Comparison of ENCODE assay signal across 19 cellular contexts in genomic region chr3:195156286-195156890, GRCh38.
A peak's percentile ranks its signal among the peaks of the same experiment; 100 is the strongest.
DNase-seq lines count a peak whose midpoint lies in the region; ATAC-seq and TF ChIP-seq lines count a peak whose summit lies in the region.
"Had no signal": no experiment of that assay in that cellular context is flagged by ENCODE, and none has a peak within 500 bp of the region (broad histone marks: within the 10 kb centered on the region; RNA-seq: fewer than 3 reads in every experiment).

No MANE protein-coding gene starts in this region.

- TF ChIP-seq CTCF in KMS-11 (conservative IDR thresholded peaks at IDR 0.05; ENCODE audit: low read depth, low read length) = no peak
- no peak for TF ChIP-seq CTCF in mesothelial cell of epicardium (IDR thresholded peaks at IDR 0.05; ENCODE audit: unreplicated experiment)

- H3K4me2 ChIP-seq in KMS-11 = peak overlapping the region; percentile 31; the same call in 1 of the 2 replicates

- no peaks in the 10 kb centered on the region for H3K27me3 Mint-ChIP-seq in mesothelial cell of epicardium (ENCODE audit: low read depth)

- no peaks in the 10 kb centered on the region for H3K36me3 Mint-ChIP-seq in mesothelial cell of epicardium

- no peaks in the 10 kb centered on the region for H3K79me2 ChIP-seq in KMS-11 (ENCODE audit: insufficient read depth, low read depth)

- H3K27ac Mint-ChIP-seq in mesothelial cell of epicardium = peak overlapping the region; percentile 87
- H3K27ac Mint-ChIP-seq: T-helper 1 cell treated with Interleukin-12 subunit alpha and Interleukin-12 subunit beta and Interleukin-4 antibody, amounts not matched to agents 30 μg/mL and 1 μg/mL, for 36 hours had no signal

- H3K4me1 ChIP-seq in KMS-11 (ENCODE audit: low read depth, poor library complexity, severe bottlenecking) (peaks cover 70% of the 10 kb centered on the region), stomach smooth muscle (ENCODE audit: control insufficient read depth, insufficient read depth, low read length) (peaks cover 66% of the 10 kb centered on the region)

- H3K27me3 ChIP-seq in KMS-11 (ENCODE audit: insufficient read depth, low read depth) (no peaks in the 10 kb centered on the region), stomach smooth muscle (ENCODE audit: control insufficient read depth in 1 of 2, insufficient read depth in 2 of 2, low read length in 2 of 2) (no peaks in the 10 kb centered on the region)
- H3K27me3 ChIP-seq: BE2C, body of pancreas had no signal

- H3K4me3 ChIP-seq in KMS-11 (IDR thresholded peaks at IDR 0.05; ENCODE audit: insufficient read depth, low read depth, low read length) (no peak overlapping the region), stomach smooth muscle (ENCODE audit: low read length in 2 of 2) (no peak overlapping the region)
- H3K4me3 ChIP-seq: body of pancreas, mucosa of descending colon had no signal

- H2AFZ ChIP-seq in KMS-11 (ENCODE audit: low read depth) = no peak overlapping the region

- H3K9me3 Mint-ChIP-seq in mesothelial cell of epicardium = no peaks in the 10 kb centered on the region
- H3K9me3 Mint-ChIP-seq: H9; T-helper 1 cell treated with Interleukin-12 subunit alpha and Interleukin-12 subunit beta and Interleukin-4 antibody, amounts not matched to agents 30 μg/mL and 1 μg/mL, for 36 hours had no signal

- H3K36me3 ChIP-seq in KMS-11 (ENCODE audit: insufficient read depth) (no peaks in the 10 kb centered on the region), stomach smooth muscle (ENCODE audit: control insufficient read depth in 2 of 2, insufficient read depth in 2 of 2, low read length in 2 of 2) (no peaks in the 10 kb centered on the region)
- H3K36me3 ChIP-seq: BE2C had no signal

- DNase-seq in caudate nucleus (lab: John Stamatoyannopoulos, UW) (peak in 4 of 61 donors; percentile 5 to 25 (median 16)), mesothelial cell of epicardium (ENCODE audit: low spot score in 2 of 2, unreplicated experiment in 2 of 2) (no peak), DMS53 treated with DMSO at 0.1 percent for 48 hours (lab: John Stamatoyannopoulos, UW; ENCODE audit: unreplicated experiment) (no peak), hepatic stellate cell (ENCODE audit: low spot score) (no peak)
- DNase-seq: activated CD4-positive, alpha-beta T cell treated with anti-CD3 and anti-CD28 coated beads for 1 hour; activated CD8-positive, alpha-beta memory T cell treated with anti-CD3 and anti-CD28 coated beads, Interleukin-2, amount 50 U/mL, for 4 hours; activated naive CD4-positive, alpha-beta T cell treated with Interleukin-2 at 50 U/mL for 16 hours; BE2C; body of pancreas; DMS 273 treated with DMSO at 0.1 percent for 48 hours; H9; mucosa of descending colon; NCI-H1092 treated with DMSO at 0.1 percent for 48 hours; NCI-H2171 had no signal

- H3K9me3 ChIP-seq in stomach smooth muscle (ENCODE audit: control insufficient read depth in 2 of 2, low read length in 2 of 2) = no peaks in the 10 kb centered on the region
- H3K9me3 ChIP-seq: BE2C, body of pancreas, mucosa of descending colon had no signal

- no peak overlapping the region for H3K9ac ChIP-seq in KMS-11
- H3K9ac ChIP-seq in stomach smooth muscle (ENCODE audit: low read length in 2 of 2) = peak overlapping the region in 1 of 2 donors; percentile 43

- H3K27ac ChIP-seq in KMS-11 = peak overlapping the region; percentile 61; the same call in 1 of the 2 replicates
- H3K27ac ChIP-seq in caudate nucleus (ENCODE audit: low read depth, low read length) = peak overlapping the region; percentile 71
- peak overlapping the region; percentile 96 for H3K27ac ChIP-seq in stomach smooth muscle (ENCODE audit: low read length)

- H3K4me3 Mint-ChIP-seq in mesothelial cell of epicardium = no peak overlapping the region
- H3K4me3 Mint-ChIP-seq: T-helper 1 cell treated with Interleukin-12 subunit alpha and Interleukin-12 subunit beta and Interleukin-4 antibody, amounts not matched to agents 30 μg/mL and 1 μg/mL, for 36 hours had no signal

- no peaks in the 10 kb centered on the region for H4K20me1 ChIP-seq in KMS-11 (ENCODE audit: insufficient read depth)

- no peak for ATAC-seq in GM21447 (IDR thresholded peaks at IDR 0.05; ENCODE audit: unreplicated experiment)
- no peak for ATAC-seq in HG02840 (IDR thresholded peaks at IDR 0.05; ENCODE audit: low FRiP score, unreplicated experiment)
- ATAC-seq: body of pancreas had no signal

- H3K4me1 Mint-ChIP-seq in mesothelial cell of epicardium = peaks cover 60% of the 10 kb centered on the region
